Comparison of ENCODE assay signal across 5 cellular contexts in the genomic region with DNA sequence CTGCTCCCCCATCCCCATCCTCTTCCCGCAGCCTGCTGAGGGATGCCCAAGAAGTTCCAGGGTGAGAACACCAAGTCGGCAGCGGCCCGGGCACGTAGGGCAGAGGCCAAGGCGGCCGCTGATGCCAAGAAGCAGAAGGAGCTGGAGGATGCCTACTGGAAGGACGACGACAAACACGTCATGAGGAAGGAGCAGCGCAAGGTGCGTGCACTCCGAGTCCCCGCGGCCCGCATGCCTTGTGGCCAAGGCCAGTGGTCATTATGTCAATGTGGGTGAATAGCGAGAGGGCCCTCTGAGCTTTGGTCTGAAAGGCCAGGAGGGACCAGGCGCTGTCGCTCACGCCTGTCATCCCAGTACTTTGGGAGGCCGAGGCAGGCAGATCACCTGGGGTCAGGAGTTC. TPM values are rescaled to one million over a fixed set of nuclear protein-coding genes. Genes with fewer than 3 reads are reported as not detected.
"Had no signal": no experiment of that assay in that cellular context is flagged by ENCODE, and none has a peak within 500 bp of the region (broad histone marks: within the 10 kb centered on the region; RNA-seq: fewer than 3 reads in every experiment).

No MANE protein-coding gene starts in this region.

- H3K4me3 ChIP-seq: GM23338 had no signal

- H2AFZ ChIP-seq: GM23338 had no signal

- ATAC-seq: GM23338 had no signal

- DNase-seq: H9, HCEC 1CT, KG1 had no signal

- H3K4me2 ChIP-seq: GM23338 had no signal

RNA-seq across cellular contexts. Expression of a gene that starts 30.5 kb away (rescaled TPM):
- polyA plus RNA-seq: IgD-negative memory B cell had no signal
